17 cellular contexts compared by ENCODE assay signal in the genomic region with DNA sequence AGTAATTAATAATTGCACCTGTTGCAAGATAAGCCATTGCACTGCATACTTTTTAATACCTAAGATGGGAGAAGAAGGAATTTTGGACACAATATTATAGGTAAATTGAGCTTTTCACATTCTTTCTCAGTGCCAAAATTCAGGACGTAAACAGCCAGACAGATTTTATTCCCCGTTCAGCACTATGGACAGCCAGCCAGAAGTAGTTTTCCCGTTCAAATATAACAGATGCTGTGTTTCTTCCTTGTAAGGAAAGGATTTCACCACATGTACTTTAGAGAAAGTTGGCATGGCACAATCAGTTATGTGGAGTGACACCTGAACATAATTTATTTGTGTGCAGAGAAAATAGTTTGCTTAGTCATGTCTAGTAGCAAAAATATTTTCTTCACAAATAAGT. TPM values are rescaled to one million over a fixed set of nuclear protein-coding genes. Genes with fewer than 3 reads are reported as not detected.
DNase-seq lines count a peak whose midpoint lies in the region; ATAC-seq and TF ChIP-seq lines count a peak whose summit lies in the region.
"Had no signal": no experiment of that assay in that cellular context is flagged by ENCODE, and none has a peak within 500 bp of the region (broad histone marks: within the 10 kb centered on the region; RNA-seq: fewer than 3 reads in every experiment).

No MANE protein-coding gene starts in this region.

- TF ChIP-seq CTCF in AG10803 (conservative IDR thresholded peaks at IDR 0.05; ENCODE audit: low read length) = no peak
- no peak for TF ChIP-seq CTCF in epithelial cell of esophagus (IDR thresholded peaks at IDR 0.05; ENCODE audit: insufficient read depth, low read depth, low read length, missing control alignments)

- no peaks in the 10 kb centered on the region for H3K27me3 Mint-ChIP-seq in T-helper 2 cell treated with Interferon-gamma antibody and Interleukin-4, amounts not matched to agents 5 μg/mL and 100 μg/mL, for 36 hours (ENCODE audit: low read depth)

- ATAC-seq in GM19463 (IDR thresholded peaks at IDR 0.05; ENCODE audit: unreplicated experiment) = no peak
- no peak for ATAC-seq in GM19395 (IDR thresholded peaks at IDR 0.05; ENCODE audit: unreplicated experiment)

- no peaks in the 10 kb centered on the region for H3K4me1 Mint-ChIP-seq in T-helper 2 cell treated with Interferon-gamma antibody and Interleukin-4, amounts not matched to agents 5 μg/mL and 100 μg/mL, for 36 hours (ENCODE audit: low read depth)

- no peak overlapping the region for H3K4me3 ChIP-seq in AG10803 (ENCODE audit: low read length)
- H3K4me3 ChIP-seq in epithelial cell of esophagus (ENCODE audit: low read length) = no peak overlapping the region

- H3K9me3 Mint-ChIP-seq in T-helper 2 cell treated with Interferon-gamma antibody and Interleukin-4, amounts not matched to agents 5 μg/mL and 100 μg/mL, for 36 hours = no peaks in the 10 kb centered on the region

- DNase-seq in AG10803 (ENCODE audit: low read depth) = peak; percentile 1
- DNase-seq in LHCN-M2 (ENCODE audit: low read depth) = peak; percentile 33
- peak; percentile 14 for DNase-seq in epithelial cell of esophagus (ENCODE audit: low read depth)
- peak; percentile 27 for DNase-seq in renal cortical epithelial cell (ENCODE audit: low read depth)
- no peak for DNase-seq in T-helper 2 cell treated with Interferon-gamma antibody and Interleukin-4, amounts not matched to agents 5 μg/mL and 100 μg/mL, for 36 hours (ENCODE audit: low spot score)
- DNase-seq: AML-193, DMS79 treated with DMSO at 0.1 percent for 48 hours, KBM-7, MV-4-11, NCI-H1694 treated with DMSO at 0.1 percent for 48 hours, NCI-H510A, NCI-H82, OCI-M1, RPMI8226, SHP77 treated with DMSO at 0.1 percent for 48 hours had no signal

- H3K4me3 Mint-ChIP-seq in T-helper 2 cell treated with Interferon-gamma antibody and Interleukin-4, amounts not matched to agents 5 μg/mL and 100 μg/mL, for 36 hours = no peak overlapping the region

- no peak overlapping the region for H3K27ac Mint-ChIP-seq in T-helper 2 cell treated with Interferon-gamma antibody and Interleukin-4, amounts not matched to agents 5 μg/mL and 100 μg/mL, for 36 hours

- H3K36me3 Mint-ChIP-seq in T-helper 2 cell treated with Interferon-gamma antibody and Interleukin-4, amounts not matched to agents 5 μg/mL and 100 μg/mL, for 36 hours (ENCODE audit: low read depth) = no peaks in the 10 kb centered on the region

RNA-seq across cellular contexts. Expression of gene SEMA3E, which starts 34.8 kb away (rescaled TPM):
- 0.71 and 0.98 TPM in 2 replicates for total RNA-seq in LHCN-M2 (2014; rRNA removed)
- 0.58 TPM for polyA plus RNA-seq in LHCN-M2 (2012)
- total RNA-seq in renal cortical epithelial cell = 0.35 and 4.7 TPM in 2 replicates
